22 cellular contexts compared by ENCODE assay signal in genomic region chr14:70942342-70942706, GRCh38. TPM values are rescaled to one million over a fixed set of nuclear protein-coding genes. Genes with fewer than 3 reads are reported as not detected.
A peak's percentile ranks its signal among the peaks of the same experiment; 100 is the strongest.
DNase-seq lines count a peak whose midpoint lies in the region; ATAC-seq and TF ChIP-seq lines count a peak whose summit lies in the region.
"Had no signal": no experiment of that assay in that cellular context is flagged by ENCODE, and none has a peak within 500 bp of the region (broad histone marks: within the 10 kb centered on the region; RNA-seq: fewer than 3 reads in every experiment).

No MANE protein-coding gene starts in this region.

- peaks cover 2% of the 10 kb centered on the region for H3K36me3 ChIP-seq in CD4-positive, alpha-beta memory T cell (ENCODE audit: insufficient read depth, low read length)
- H3K36me3 ChIP-seq: adrenal gland, brain microvascular endothelial cell had no signal

- H3K27me3 ChIP-seq in CD4-positive, alpha-beta memory T cell (ENCODE audit: insufficient read depth, low read length), result no peaks in the 10 kb centered on the region
- H3K27me3 ChIP-seq: adrenal gland, brain microvascular endothelial cell, esophagus muscularis mucosa, neutrophil had no signal

- CTCF ChIA-PET in activated CD8-positive, alpha-beta T cell treated with anti-CD3 and anti-CD28 coated beads for 36 hours (lab: Charles Lee), result interaction anchor here (1.0 to 2.2 kb wide), 5 partner anchors 10 to 57 kb away, joined by 3 to 9 read pairs (median 4); partner anchors contain the start of gene PCNX1
- CTCF ChIA-PET in activated CD8-positive, alpha-beta T cell treated with anti-CD3 and anti-CD28 coated beads, Interleukin-2, amount 10 ng/mL, durations not matched to agents 7 days and 5 days (lab: Charles Lee), result interaction anchor here (0.7 to 3.1 kb wide), 7 partner anchors 9 to 54 kb away, joined by 3 to 32 read pairs (median 7); partner anchors contain the start of gene PCNX1
- CTCF ChIA-PET in CD4-positive, alpha-beta memory T cell (lab: Charles Lee; ENCODE audit: partially characterized antibody), result interaction anchor here (0.9 to 8.1 kb wide), 12 partner anchors 9 to 124 kb away, joined by 3 to 73 read pairs (median 6); partner anchors contain the start of gene PCNX1

- ATAC-seq in activated CD8-positive, alpha-beta T cell treated with anti-CD3 and anti-CD28 coated beads for 36 hours, result peak; percentile 29
- ATAC-seq in activated CD8-positive, alpha-beta T cell treated with anti-CD3 and anti-CD28 coated beads, Interleukin-2, amount 10 ng/mL, durations not matched to agents 7 days and 5 days, result no peak
- ATAC-seq in natural killer cell, result peak in 1 of 3 donors; percentile 21
- ATAC-seq: left colon had no signal

- intact Hi-C loops in activated CD8-positive, alpha-beta T cell treated with anti-CD3 and anti-CD28 coated beads for 36 hours (cut with micrococcal nuclease), result no loop called here
- intact Hi-C loops in CD4-positive, alpha-beta memory T cell (cut with micrococcal nuclease), result no loop called here
- intact Hi-C loops in natural killer cell (cut with micrococcal nuclease), result loop anchor here (5.0 kb wide), 1 partner anchor 35 kb away; the partner anchor contains the start of gene PCNX1

- H3K4me3 Mint-ChIP-seq in activated CD8-positive, alpha-beta T cell treated with anti-CD3 and anti-CD28 coated beads for 36 hours, result no peak overlapping the region
- no peak overlapping the region for H3K4me3 Mint-ChIP-seq in activated CD8-positive, alpha-beta T cell treated with anti-CD3 and anti-CD28 coated beads, Interleukin-2, amount 10 ng/mL, durations not matched to agents 7 days and 5 days
- peak overlapping the region in 7 of 8 donors; percentile 1 to 93 (median 65) for H3K4me3 Mint-ChIP-seq in CD4-positive, alpha-beta memory T cell
- H3K4me3 Mint-ChIP-seq in activated naive CD8-positive, alpha-beta T cell, result peak overlapping the region; percentile 38
- H3K4me3 Mint-ChIP-seq in natural killer cell, result peak overlapping the region; percentile 56

- no peak overlapping the region for H3K4me3 ChIP-seq in CD4-positive, alpha-beta memory T cell (ENCODE audit: low read length in 2 of 2)
- H3K4me3 ChIP-seq: adrenal gland, esophagus muscularis mucosa, PC-9 had no signal

- peaks cover 63% of the 10 kb centered on the region for H3K9me3 Mint-ChIP-seq in activated CD8-positive, alpha-beta T cell treated with anti-CD3 and anti-CD28 coated beads for 36 hours
- peaks cover 42% of the 10 kb centered on the region for H3K9me3 Mint-ChIP-seq in activated CD8-positive, alpha-beta T cell treated with anti-CD3 and anti-CD28 coated beads, Interleukin-2, amount 10 ng/mL, durations not matched to agents 7 days and 5 days (ENCODE audit: insufficient read depth)
- H3K9me3 Mint-ChIP-seq in CD4-positive, alpha-beta memory T cell, result peaks cover 2 to 80% (median 52%) of the 10 kb centered on the region in 8 donors
- H3K9me3 Mint-ChIP-seq in activated naive CD8-positive, alpha-beta T cell (ENCODE audit: low read depth), result peaks cover 26% of the 10 kb centered on the region
- H3K9me3 Mint-ChIP-seq in natural killer cell, result peaks cover 0 to 6% of the 10 kb centered on the region in 2 donors

- peaks cover 85% of the 10 kb centered on the region for H3K36me3 Mint-ChIP-seq in activated CD8-positive, alpha-beta T cell treated with anti-CD3 and anti-CD28 coated beads for 36 hours (ENCODE audit: low read depth)
- H3K36me3 Mint-ChIP-seq in activated CD8-positive, alpha-beta T cell treated with anti-CD3 and anti-CD28 coated beads, Interleukin-2, amount 10 ng/mL, durations not matched to agents 7 days and 5 days (ENCODE audit: low read depth), result peaks cover 88% of the 10 kb centered on the region
- H3K36me3 Mint-ChIP-seq in CD4-positive, alpha-beta memory T cell, result peaks cover 56 to 65% of the 10 kb centered on the region in 2 donors
- H3K36me3 Mint-ChIP-seq in activated naive CD8-positive, alpha-beta T cell, result peaks cover 45% of the 10 kb centered on the region
- peaks cover 26% of the 10 kb centered on the region for H3K36me3 Mint-ChIP-seq in natural killer cell

- peaks cover 65% of the 10 kb centered on the region for H3K4me1 Mint-ChIP-seq in activated CD8-positive, alpha-beta T cell treated with anti-CD3 and anti-CD28 coated beads for 36 hours (ENCODE audit: low read depth)
- H3K4me1 Mint-ChIP-seq in activated CD8-positive, alpha-beta T cell treated with anti-CD3 and anti-CD28 coated beads, Interleukin-2, amount 10 ng/mL, durations not matched to agents 7 days and 5 days (ENCODE audit: low read depth), result peaks cover 52% of the 10 kb centered on the region
- peaks cover 55 to 94% (median 73%) of the 10 kb centered on the region in 4 donors for H3K4me1 Mint-ChIP-seq in CD4-positive, alpha-beta memory T cell
- peaks cover 71% of the 10 kb centered on the region for H3K4me1 Mint-ChIP-seq in activated naive CD8-positive, alpha-beta T cell (ENCODE audit: low read depth)
- peaks cover 59 to 67% of the 10 kb centered on the region in 2 donors for H3K4me1 Mint-ChIP-seq in natural killer cell

- H3K27ac ChIP-seq in CD4-positive, alpha-beta memory T cell (ENCODE audit: low read depth, low read length), result no peak overlapping the region
- H3K27ac ChIP-seq: adrenal gland, brain microvascular endothelial cell, esophagus muscularis mucosa, PC-9 had no signal

- H3K27ac Mint-ChIP-seq in activated CD8-positive, alpha-beta T cell treated with anti-CD3 and anti-CD28 coated beads for 36 hours, result peak overlapping the region; percentile 28
- no peak overlapping the region for H3K27ac Mint-ChIP-seq in activated CD8-positive, alpha-beta T cell treated with anti-CD3 and anti-CD28 coated beads, Interleukin-2, amount 10 ng/mL, durations not matched to agents 7 days and 5 days
- peak overlapping the region; percentile 80 to 98 (median 89) for H3K27ac Mint-ChIP-seq in CD4-positive, alpha-beta memory T cell
- H3K27ac Mint-ChIP-seq in activated naive CD8-positive, alpha-beta T cell, result peak overlapping the region; percentile 86
- peak overlapping the region; percentile 81 to 82 for H3K27ac Mint-ChIP-seq in natural killer cell
- H3K27ac Mint-ChIP-seq: progenitor cell of endocrine pancreas had no signal

- POLR2A ChIA-PET in activated CD8-positive, alpha-beta T cell treated with anti-CD3 and anti-CD28 coated beads for 36 hours (lab: Charles Lee), result interaction anchor here (0.8 to 1.2 kb wide), 2 partner anchors 14 to 86 kb away, joined by 3 read pairs; no protein-coding TSS in a partner anchor
- POLR2A ChIA-PET in activated CD8-positive, alpha-beta T cell treated with anti-CD3 and anti-CD28 coated beads, Interleukin-2, amount 10 ng/mL, durations not matched to agents 7 days and 5 days (lab: Charles Lee), result interaction anchor here (1.0 to 1.9 kb wide), 2 partner anchors 10 to 35 kb away, joined by 3 to 10 read pairs; partner anchors contain the start of gene PCNX1
- POLR2A ChIA-PET in CD4-positive, alpha-beta memory T cell (lab: Charles Lee; ENCODE audit: partially characterized antibody), result interaction anchor here (1.0 to 5.7 kb wide), 14 partner anchors 10 to 134 kb away, joined by 3 to 96 read pairs (median 9); partner anchors contain the start of gene PCNX1

- no peaks in the 10 kb centered on the region for H3K27me3 Mint-ChIP-seq in activated CD8-positive, alpha-beta T cell treated with anti-CD3 and anti-CD28 coated beads for 36 hours
- no peaks in the 10 kb centered on the region for H3K27me3 Mint-ChIP-seq in activated CD8-positive, alpha-beta T cell treated with anti-CD3 and anti-CD28 coated beads, Interleukin-2, amount 10 ng/mL, durations not matched to agents 7 days and 5 days (ENCODE audit: low read depth)
- no peaks in the 10 kb centered on the region for H3K27me3 Mint-ChIP-seq in CD4-positive, alpha-beta memory T cell
- H3K27me3 Mint-ChIP-seq in activated naive CD8-positive, alpha-beta T cell, result no peaks in the 10 kb centered on the region
- H3K27me3 Mint-ChIP-seq in natural killer cell (ENCODE audit: low read depth in 2 of 2), result no peaks in the 10 kb centered on the region
- H3K27me3 Mint-ChIP-seq: progenitor cell of endocrine pancreas had no signal

- DNase-seq in activated CD8-positive, alpha-beta T cell treated with anti-CD3 and anti-CD28 coated beads for 36 hours, result no peak
- DNase-seq in activated CD8-positive, alpha-beta T cell treated with anti-CD3 and anti-CD28 coated beads, Interleukin-2, amount 10 ng/mL, durations not matched to agents 7 days and 5 days, result no peak
- DNase-seq in CD4-positive, alpha-beta memory T cell, result no peak
- DNase-seq in natural killer cell (no peak), NCI-H345 (lab: John Stamatoyannopoulos, UW) (no peak), SIG-M5 treated with dmso at 0.1 percent for 504 hours (lab: John Stamatoyannopoulos, UW; ENCODE audit: unreplicated experiment) (no peak), NCI-H128 (lab: John Stamatoyannopoulos, UW; ENCODE audit: unreplicated experiment) (no peak)
- DNase-seq: adrenal gland; brain microvascular endothelial cell; effector CD8-positive, alpha-beta T cell; foreskin melanocyte; Karpas-422; MV-4-11; NCI-H1694; NCI-H510A treated with DMSO at 0.1 percent for 48 hours; PC-9; SW 1271 had no signal

- H3K9me3 ChIP-seq in CD4-positive, alpha-beta memory T cell (ENCODE audit: control insufficient read depth in 1 of 2, low read length in 2 of 2), result peaks cover 3 to 7% of the 10 kb centered on the region in 2 donors
- H3K9me3 ChIP-seq: neutrophil had no signal

- TF ChIP-seq CTCF in activated CD8-positive, alpha-beta T cell treated with anti-CD3 and anti-CD28 coated beads for 36 hours (IDR thresholded peaks at IDR 0.05), result no peak
- no peak for TF ChIP-seq CTCF in natural killer cell (IDR thresholded peaks at IDR 0.05)

- peaks cover 42% of the 10 kb centered on the region for H3K4me1 ChIP-seq in CD4-positive, alpha-beta memory T cell (ENCODE audit: insufficient read depth, low read length)
- H3K4me1 ChIP-seq: adrenal gland, esophagus muscularis mucosa had no signal

RNA-seq across cellular contexts. Expression of gene PCNX1, which starts 35.1 kb away (rescaled TPM):
- total RNA-seq in activated CD8-positive, alpha-beta T cell treated with anti-CD3 and anti-CD28 coated beads for 36 hours, result 10 to 100 TPM; 32.7 to 42.6 TPM
- total RNA-seq in activated CD8-positive, alpha-beta T cell treated with anti-CD3 and anti-CD28 coated beads, Interleukin-2, amount 10 ng/mL, durations not matched to agents 7 days and 5 days, result 10 to 100 TPM; 67.8 to 68.9 TPM
- total RNA-seq in CD4-positive, alpha-beta memory T cell, result 100 to 1,000 TPM; 115 to 128 TPM
- 10 to 100 TPM; 10.7 to 21.8 TPM for polyA plus RNA-seq in CD4-positive, alpha-beta memory T cell
- 100 to 1,000 TPM in 2 of 3 donors, 10 to 100 TPM in 1; 79.8 to 124 (median 119) TPM for total RNA-seq in natural killer cell

Comparison
In these comparisons a context has a peak if more than half of its experiments do, and no peak if none do; other contexts are left out.
1. H3K4me3 Mint-ChIP-seq: peak in CD4-positive, alpha-beta memory T cell (7 of 8), activated naive CD8-positive, alpha-beta T cell (single experiment) and natural killer cell (single experiment); none in activated CD8-positive, alpha-beta T cell treated with anti-CD3 and anti-CD28 coated beads for 36 hours (single experiment) and activated CD8-positive, alpha-beta T cell treated with anti-CD3 and anti-CD28 coated beads, Interleukin-2, amount 10 ng/mL, durations not matched to agents 7 days and 5 days (single experiment).